ENCODE assay signal across 1 cellular context in genomic region chr6:22884441-22884840, GRCh38.
TF ChIP-seq lines count a peak whose summit lies in the region.

No MANE protein-coding gene starts in this region.

TF ChIP-seq in IMR-90, 13 proteins besides CTCF, POLR2A, EP300 and RAD21 (continued from another document):
- no peak for TF ChIP-seq BHLHE40 (IDR thresholded peaks at IDR 0.05; ENCODE audit: low read depth, low read length)
- TF ChIP-seq MAZ (IDR thresholded peaks at IDR 0.05; ENCODE audit: borderline replicate concordance, low read depth, low read length): no peak
- no peak for TF ChIP-seq NFE2L2 (IDR thresholded peaks at IDR 0.05; ENCODE audit: low read depth, low read length)
- no peak for TF ChIP-seq SMC3 (IDR thresholded peaks at IDR 0.05; ENCODE audit: low read depth, low read length)
- no peak for TF ChIP-seq FOS (IDR thresholded peaks at IDR 0.05; ENCODE audit: low read depth, low read length)
- no peak for TF ChIP-seq ELK1 (IDR thresholded peaks at IDR 0.05; ENCODE audit: borderline replicate concordance, low read depth, low read length)
- TF ChIP-seq RCOR1 (IDR thresholded peaks at IDR 0.05; ENCODE audit: insufficient replicate concordance, low read length): no peak
- no peak for TF ChIP-seq CEBPB (IDR thresholded peaks at IDR 0.05; ENCODE audit: low read depth, low read length)
- no peak for TF ChIP-seq USF2 (IDR thresholded peaks at IDR 0.05; ENCODE audit: low read depth, low read length)
- no peak for TF ChIP-seq MAFK (IDR thresholded peaks at IDR 0.05; ENCODE audit: low read depth, low read length)
- no peak for TF ChIP-seq CHD1 (IDR thresholded peaks at IDR 0.05; ENCODE audit: low read depth, low read length)
TF ChIP-seq in IMR-90: peak in this region for 0.
